ENCODE assay signal across 1 cellular context in the genomic region with DNA sequence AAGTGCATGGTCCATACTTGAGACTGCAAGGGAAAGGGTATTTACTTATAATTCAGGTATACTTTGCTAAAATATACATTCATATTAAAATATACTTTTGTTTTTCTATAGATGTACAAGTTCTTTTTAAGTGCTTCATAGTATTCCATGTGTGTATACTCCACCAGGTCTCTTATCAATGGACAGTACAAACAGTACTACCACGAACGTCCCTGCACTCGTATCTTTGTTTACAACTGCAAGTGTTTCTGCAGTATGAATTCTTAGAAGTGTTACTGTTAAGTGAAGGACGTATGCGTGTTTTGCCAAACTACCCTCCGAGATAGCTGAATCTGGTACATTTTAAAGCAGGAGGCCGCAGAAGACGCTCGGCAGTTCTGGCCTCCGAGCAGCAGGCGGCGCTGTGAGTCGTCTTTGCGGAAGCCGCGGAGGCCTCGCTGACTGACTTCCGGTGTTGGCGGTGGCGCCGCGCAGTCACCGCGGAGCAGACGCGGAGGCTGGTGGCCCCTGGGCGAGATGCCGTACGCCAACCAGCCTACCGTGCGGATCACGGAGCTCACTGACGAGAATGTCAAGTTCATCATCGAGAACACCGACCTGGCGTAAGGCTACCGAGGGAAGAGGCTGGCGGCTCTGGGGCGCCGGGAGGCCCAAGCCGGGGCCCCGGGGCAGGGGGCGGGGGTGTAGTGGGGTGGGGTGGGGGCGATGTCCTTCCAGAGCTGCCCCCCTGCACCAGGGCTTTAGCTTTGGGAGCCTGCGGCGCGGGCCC.
TF ChIP-seq lines count a peak whose summit lies in the region.

A gene (plus strand): TSS at position 471 of the 769 bp plus-strand sequence. CDS start 46 bp downstream, at position 517.

TF ChIP-seq in A549, 52 proteins besides CTCF, POLR2A, EP300 and RAD21 (continued from another document):
- no peak for TF ChIP-seq GATA3 (IDR thresholded peaks at IDR 0.05; ENCODE audit: borderline replicate concordance)
- TF ChIP-seq, protein P1, sequence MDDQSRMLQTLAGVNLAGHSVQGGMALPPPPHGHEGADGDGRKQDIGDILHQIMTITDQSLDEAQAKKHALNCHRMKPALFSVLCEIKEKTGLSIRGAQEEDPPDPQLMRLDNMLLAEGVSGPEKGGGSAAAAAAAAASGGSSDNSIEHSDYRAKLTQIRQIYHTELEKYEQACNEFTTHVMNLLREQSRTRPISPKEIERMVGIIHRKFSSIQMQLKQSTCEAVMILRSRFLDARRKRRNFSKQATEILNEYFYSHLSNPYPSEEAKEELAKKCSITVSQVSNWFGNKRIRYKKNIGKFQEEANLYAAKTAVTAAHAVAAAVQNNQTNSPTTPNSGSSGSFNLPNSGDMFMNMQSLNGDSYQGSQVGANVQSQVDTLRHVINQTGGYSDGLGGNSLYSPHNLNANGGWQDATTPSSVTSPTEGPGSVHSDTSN (IDR thresholded peaks at IDR 0.05), result 0 out of 2 replicates have a peak, but pooled peaks have one; percentile 23
- no peak for TF ChIP-seq HEYL (CRISPR knock-in tag; IDR thresholded peaks at IDR 0.05)
- no peak for TF ChIP-seq CEBPB (IDR thresholded peaks at IDR 0.05)
- peak; percentile 89; the same call in 1 of the 2 replicates for TF ChIP-seq PHF8 (IDR thresholded peaks at IDR 0.05; ENCODE audit: borderline replicate concordance, low read depth)
- TF ChIP-seq, protein P2, sequence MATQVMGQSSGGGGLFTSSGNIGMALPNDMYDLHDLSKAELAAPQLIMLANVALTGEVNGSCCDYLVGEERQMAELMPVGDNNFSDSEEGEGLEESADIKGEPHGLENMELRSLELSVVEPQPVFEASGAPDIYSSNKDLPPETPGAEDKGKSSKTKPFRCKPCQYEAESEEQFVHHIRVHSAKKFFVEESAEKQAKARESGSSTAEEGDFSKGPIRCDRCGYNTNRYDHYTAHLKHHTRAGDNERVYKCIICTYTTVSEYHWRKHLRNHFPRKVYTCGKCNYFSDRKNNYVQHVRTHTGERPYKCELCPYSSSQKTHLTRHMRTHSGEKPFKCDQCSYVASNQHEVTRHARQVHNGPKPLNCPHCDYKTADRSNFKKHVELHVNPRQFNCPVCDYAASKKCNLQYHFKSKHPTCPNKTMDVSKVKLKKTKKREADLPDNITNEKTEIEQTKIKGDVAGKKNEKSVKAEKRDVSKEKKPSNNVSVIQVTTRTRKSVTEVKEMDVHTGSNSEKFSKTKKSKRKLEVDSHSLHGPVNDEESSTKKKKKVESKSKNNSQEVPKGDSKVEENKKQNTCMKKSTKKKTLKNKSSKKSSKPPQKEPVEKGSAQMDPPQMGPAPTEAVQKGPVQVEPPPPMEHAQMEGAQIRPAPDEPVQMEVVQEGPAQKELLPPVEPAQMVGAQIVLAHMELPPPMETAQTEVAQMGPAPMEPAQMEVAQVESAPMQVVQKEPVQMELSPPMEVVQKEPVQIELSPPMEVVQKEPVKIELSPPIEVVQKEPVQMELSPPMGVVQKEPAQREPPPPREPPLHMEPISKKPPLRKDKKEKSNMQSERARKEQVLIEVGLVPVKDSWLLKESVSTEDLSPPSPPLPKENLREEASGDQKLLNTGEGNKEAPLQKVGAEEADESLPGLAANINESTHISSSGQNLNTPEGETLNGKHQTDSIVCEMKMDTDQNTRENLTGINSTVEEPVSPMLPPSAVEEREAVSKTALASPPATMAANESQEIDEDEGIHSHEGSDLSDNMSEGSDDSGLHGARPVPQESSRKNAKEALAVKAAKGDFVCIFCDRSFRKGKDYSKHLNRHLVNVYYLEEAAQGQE (IDR thresholded peaks at IDR 0.05), result no peak
- peak; percentile 71 for TF ChIP-seq SMC3 (IDR thresholded peaks at IDR 0.05)
- no peak for TF ChIP-seq SREBF2 (IDR thresholded peaks at IDR 0.05)
- TF ChIP-seq, protein P3, sequence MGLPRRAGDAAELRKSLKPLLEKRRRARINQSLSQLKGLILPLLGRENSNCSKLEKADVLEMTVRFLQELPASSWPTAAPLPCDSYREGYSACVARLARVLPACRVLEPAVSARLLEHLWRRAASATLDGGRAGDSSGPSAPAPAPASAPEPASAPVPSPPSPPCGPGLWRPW (IDR thresholded peaks at IDR 0.05), result no peak
- no peak for TF ChIP-seq NPAS2 (CRISPR knock-in tag; IDR thresholded peaks at IDR 0.05; ENCODE audit: borderline replicate concordance)
- no peak for TF ChIP-seq FOSL2 (IDR thresholded peaks at IDR 0.05)
- TF ChIP-seq FOSL2 (CRISPR knock-in tag; IDR thresholded peaks at IDR 0.05), result peak; percentile 33; the same call in 1 of the 2 replicates
- no peak for TF ChIP-seq HOXA7 (CRISPR knock-in tag; IDR thresholded peaks at IDR 0.05)
